In the genomic region with DNA sequence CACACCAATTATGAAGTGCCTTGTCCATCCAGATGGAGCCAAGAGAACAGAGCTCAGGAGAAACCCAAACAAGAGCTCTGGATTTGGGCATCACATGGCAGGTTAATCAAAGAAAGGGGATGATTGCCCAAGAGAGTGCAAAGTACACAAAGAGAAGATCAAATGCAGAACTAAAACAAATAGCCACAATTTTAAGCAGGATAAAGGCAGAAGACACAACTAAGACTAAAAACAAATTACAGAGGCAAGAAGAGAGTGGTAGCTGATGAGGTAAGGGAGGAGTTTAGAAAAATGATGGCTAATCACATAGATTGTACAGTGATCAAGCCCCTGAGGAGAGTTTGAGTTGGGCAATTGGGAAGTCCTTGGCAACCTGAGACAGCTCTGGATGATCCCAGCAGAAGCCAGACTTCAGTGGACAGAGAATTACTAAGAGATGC, we compare ENCODE assay signal across 18 cellular contexts.
A peak's percentile ranks its signal among the peaks of the same experiment; 100 is the strongest.
DNase-seq lines count a peak whose midpoint lies in the region; ATAC-seq and TF ChIP-seq lines count a peak whose summit lies in the region.
"Had no signal": no experiment of that assay in that cellular context is flagged by ENCODE, and none has a peak within 500 bp of the region (broad histone marks: within the 10 kb centered on the region; RNA-seq: fewer than 3 reads in every experiment).

No MANE protein-coding gene starts in this region.

- TF ChIP-seq RAD21 in liver (IDR thresholded peaks at IDR 0.05) = peak; percentile 44 to 55

- H3K9ac ChIP-seq in liver (ENCODE audit: low read depth in 1 of 2, low read length in 2 of 2) = no peak overlapping the region
- H3K9ac ChIP-seq: KMS-11 had no signal

- H3K9me3 ChIP-seq in HEK293 (ENCODE audit: control insufficient read depth, insufficient read depth, low read depth, low read length) = no peaks in the 10 kb centered on the region
- no peaks in the 10 kb centered on the region for H3K9me3 ChIP-seq in liver (ENCODE audit: control insufficient read depth in 4 of 4, low read length in 3 of 4)
- H3K9me3 ChIP-seq: BE2C had no signal

- no peak overlapping the region for H3K27ac ChIP-seq in HEK293 (ENCODE audit: extremely low read depth, low read depth, low read length)
- H3K27ac ChIP-seq in liver (ENCODE audit: low read depth in 1 of 2, low read length in 2 of 2) = no peak overlapping the region
- H3K27ac ChIP-seq: KMS-11 had no signal

- CTCF ChIA-PET in HEK293 (lab: Yijun Ruan, JAX) = no interaction called here

- TF ChIP-seq CTCF in HEK293 (tag by site-specific recombination; IDR thresholded peaks at IDR 0.05) (no peak), liver (IDR thresholded peaks at IDR 0.05; ENCODE audit: low read depth, low read length, missing input control) (no peak)

- no peak for ATAC-seq in HG02759 (IDR thresholded peaks at IDR 0.05; ENCODE audit: unreplicated experiment)
- ATAC-seq: Right ventricle myocardium inferior had no signal

- H3K4me3 ChIP-seq in HEK293 (ENCODE audit: low read depth, low read length) (no peak overlapping the region), liver (ENCODE audit: low read depth in 1 of 3, low read length in 3 of 3) (no peak overlapping the region)

- no peaks in the 10 kb centered on the region for H3K36me3 ChIP-seq in HEK293 (ENCODE audit: control insufficient read depth in 2 of 2, insufficient read depth in 1 of 2, low read length in 2 of 2)
- no peaks in the 10 kb centered on the region for H3K36me3 ChIP-seq in liver (ENCODE audit: control insufficient read depth in 4 of 4, insufficient read depth in 3 of 4, low read depth in 1 of 4, low read length in 3 of 4)
- H3K36me3 ChIP-seq: BE2C had no signal

- peak; percentile 8 for DNase-seq in DMS53 (lab: John Stamatoyannopoulos, UW)
- no peak for DNase-seq in DMS53 treated with DMSO at 0.1 percent for 48 hours (lab: John Stamatoyannopoulos, UW; ENCODE audit: unreplicated experiment)
- DNase-seq in NCI-H69 (lab: John Stamatoyannopoulos, UW) = peak; percentile 78
- DNase-seq in inferior parietal cortex (ENCODE audit: extremely low spot score) = no peak
- no peak for DNase-seq in Ammon's horn (ENCODE audit: low spot score)
- DNase-seq: 8988T; BE2C; CD4-positive, alpha-beta T cell; NCI-H1092; NCI-H1436 treated with DMSO at 0.1 percent for 48 hours; NCI-H2081 treated with DMSO at 0.1 percent for 48 hours; NCI-H524; SW 1271 had no signal

- H3K4me1 ChIP-seq in HEK293 (ENCODE audit: control insufficient read depth, insufficient read depth, low read length) (no peaks in the 10 kb centered on the region), liver (ENCODE audit: control insufficient read depth in 4 of 4, insufficient read depth in 4 of 4, low read length in 3 of 4) (peaks cover 0 to 13% (median 10%) of the 10 kb centered on the region in 4 donors)

- H3K27me3 ChIP-seq in liver (ENCODE audit: control insufficient read depth in 4 of 4, insufficient read depth in 4 of 4, low read length in 3 of 4) = no peaks in the 10 kb centered on the region
- H3K27me3 ChIP-seq: BE2C had no signal

- POLR2A ChIA-PET in HEK293 (lab: Yijun Ruan, JAX) = no interaction called here

TF ChIP-seq in HEK293, 187 proteins besides CTCF, POLR2A, EP300 and RAD21:
- TF ChIP-seq ZNF660 (tag by site-specific recombination; IDR thresholded peaks at IDR 0.05) (no peak), ZBTB17 (tag by site-specific recombination; IDR thresholded peaks at IDR 0.05) (peak; percentile 52; the same call in 1 of the 2 replicates), ZNF571 (tag by site-specific recombination; IDR thresholded peaks at IDR 0.05) (no peak), ZNF707 (tag by site-specific recombination; IDR thresholded peaks at IDR 0.05) (no peak)
- TF ChIP-seq, protein P1, sequence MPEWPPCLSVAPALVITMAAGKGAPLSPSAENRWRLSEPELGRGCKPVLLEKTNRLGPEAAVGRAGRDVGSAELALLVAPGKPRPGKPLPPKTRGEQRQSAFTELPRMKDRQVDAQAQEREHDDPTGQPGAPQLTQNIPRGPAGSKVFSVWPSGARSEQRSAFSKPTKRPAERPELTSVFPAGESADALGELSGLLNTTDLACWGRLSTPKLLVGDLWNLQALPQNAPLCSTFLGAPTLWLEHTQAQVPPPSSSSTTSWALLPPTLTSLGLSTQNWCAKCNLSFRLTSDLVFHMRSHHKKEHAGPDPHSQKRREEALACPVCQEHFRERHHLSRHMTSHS (tag by site-specific recombination; IDR thresholded peaks at IDR 0.05) = no peak

TF ChIP-seq in liver, 16 proteins besides CTCF, POLR2A, EP300 and RAD21:
- TF ChIP-seq SP1 (IDR thresholded peaks at IDR 0.05) = peak; percentile 47
- peak; percentile 78 for TF ChIP-seq FOXA2 (IDR thresholded peaks at IDR 0.05)
- no peak for TF ChIP-seq EGR1 (IDR thresholded peaks at IDR 0.05; ENCODE audit: low read depth in 2 of 2)
- TF ChIP-seq, protein P2, sequence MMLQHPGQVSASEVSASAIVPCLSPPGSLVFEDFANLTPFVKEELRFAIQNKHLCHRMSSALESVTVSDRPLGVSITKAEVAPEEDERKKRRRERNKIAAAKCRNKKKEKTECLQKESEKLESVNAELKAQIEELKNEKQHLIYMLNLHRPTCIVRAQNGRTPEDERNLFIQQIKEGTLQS (IDR thresholded peaks at IDR 0.05) = no peak
- no peak for TF ChIP-seq NR2F2 (IDR thresholded peaks at IDR 0.05)
- TF ChIP-seq HNF4G (IDR thresholded peaks at IDR 0.05) = peak; percentile 76
- TF ChIP-seq HNF4A (conservative IDR thresholded peaks at IDR 0.05) = peak; percentile 93 to 95
- TF ChIP-seq, protein P3, sequence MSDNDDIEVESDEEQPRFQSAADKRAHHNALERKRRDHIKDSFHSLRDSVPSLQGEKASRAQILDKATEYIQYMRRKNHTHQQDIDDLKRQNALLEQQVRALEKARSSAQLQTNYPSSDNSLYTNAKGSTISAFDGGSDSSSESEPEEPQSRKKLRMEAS (IDR thresholded peaks at IDR 0.05) = peak; percentile 47
- TF ChIP-seq, protein P4, sequence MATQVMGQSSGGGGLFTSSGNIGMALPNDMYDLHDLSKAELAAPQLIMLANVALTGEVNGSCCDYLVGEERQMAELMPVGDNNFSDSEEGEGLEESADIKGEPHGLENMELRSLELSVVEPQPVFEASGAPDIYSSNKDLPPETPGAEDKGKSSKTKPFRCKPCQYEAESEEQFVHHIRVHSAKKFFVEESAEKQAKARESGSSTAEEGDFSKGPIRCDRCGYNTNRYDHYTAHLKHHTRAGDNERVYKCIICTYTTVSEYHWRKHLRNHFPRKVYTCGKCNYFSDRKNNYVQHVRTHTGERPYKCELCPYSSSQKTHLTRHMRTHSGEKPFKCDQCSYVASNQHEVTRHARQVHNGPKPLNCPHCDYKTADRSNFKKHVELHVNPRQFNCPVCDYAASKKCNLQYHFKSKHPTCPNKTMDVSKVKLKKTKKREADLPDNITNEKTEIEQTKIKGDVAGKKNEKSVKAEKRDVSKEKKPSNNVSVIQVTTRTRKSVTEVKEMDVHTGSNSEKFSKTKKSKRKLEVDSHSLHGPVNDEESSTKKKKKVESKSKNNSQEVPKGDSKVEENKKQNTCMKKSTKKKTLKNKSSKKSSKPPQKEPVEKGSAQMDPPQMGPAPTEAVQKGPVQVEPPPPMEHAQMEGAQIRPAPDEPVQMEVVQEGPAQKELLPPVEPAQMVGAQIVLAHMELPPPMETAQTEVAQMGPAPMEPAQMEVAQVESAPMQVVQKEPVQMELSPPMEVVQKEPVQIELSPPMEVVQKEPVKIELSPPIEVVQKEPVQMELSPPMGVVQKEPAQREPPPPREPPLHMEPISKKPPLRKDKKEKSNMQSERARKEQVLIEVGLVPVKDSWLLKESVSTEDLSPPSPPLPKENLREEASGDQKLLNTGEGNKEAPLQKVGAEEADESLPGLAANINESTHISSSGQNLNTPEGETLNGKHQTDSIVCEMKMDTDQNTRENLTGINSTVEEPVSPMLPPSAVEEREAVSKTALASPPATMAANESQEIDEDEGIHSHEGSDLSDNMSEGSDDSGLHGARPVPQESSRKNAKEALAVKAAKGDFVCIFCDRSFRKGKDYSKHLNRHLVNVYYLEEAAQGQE (IDR thresholded peaks at IDR 0.05) = no peak
- TF ChIP-seq TAF1 (conservative IDR thresholded peaks at IDR 0.05) = no peak
- TF ChIP-seq, protein P5, sequence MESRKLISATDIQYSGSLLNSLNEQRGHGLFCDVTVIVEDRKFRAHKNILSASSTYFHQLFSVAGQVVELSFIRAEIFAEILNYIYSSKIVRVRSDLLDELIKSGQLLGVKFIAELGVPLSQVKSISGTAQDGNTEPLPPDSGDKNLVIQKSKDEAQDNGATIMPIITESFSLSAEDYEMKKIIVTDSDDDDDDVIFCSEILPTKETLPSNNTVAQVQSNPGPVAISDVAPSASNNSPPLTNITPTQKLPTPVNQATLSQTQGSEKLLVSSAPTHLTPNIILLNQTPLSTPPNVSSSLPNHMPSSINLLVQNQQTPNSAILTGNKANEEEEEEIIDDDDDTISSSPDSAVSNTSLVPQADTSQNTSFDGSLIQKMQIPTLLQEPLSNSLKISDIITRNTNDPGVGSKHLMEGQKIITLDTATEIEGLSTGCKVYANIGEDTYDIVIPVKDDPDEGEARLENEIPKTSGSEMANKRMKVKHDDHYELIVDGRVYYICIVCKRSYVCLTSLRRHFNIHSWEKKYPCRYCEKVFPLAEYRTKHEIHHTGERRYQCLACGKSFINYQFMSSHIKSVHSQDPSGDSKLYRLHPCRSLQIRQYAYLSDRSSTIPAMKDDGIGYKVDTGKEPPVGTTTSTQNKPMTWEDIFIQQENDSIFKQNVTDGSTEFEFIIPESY (IDR thresholded peaks at IDR 0.05) = peak; percentile 35
- TF ChIP-seq FOXA1 (IDR thresholded peaks at IDR 0.05) = peak; percentile 34
- TF ChIP-seq YY1 (IDR thresholded peaks at IDR 0.05) = peak; percentile 43
- peak; percentile 32 to 46 for TF ChIP-seq RXRA (IDR thresholded peaks at IDR 0.05)
- peak; percentile 45 to 48 for TF ChIP-seq JUND (IDR thresholded peaks at IDR 0.05)
- no peak for TF ChIP-seq GABPA (IDR thresholded peaks at IDR 0.05 in 1 of 2, conservative IDR thresholded peaks at IDR 0.05 in 1 of 2)

Comparison
In these comparisons a context has a peak if more than half of its experiments do, and no peak if none do; other contexts are left out.
1. DNase-seq: peak in DMS53 (single experiment) and NCI-H69 (single experiment); none in DMS53 treated with DMSO at 0.1 percent for 48 hours (single experiment), inferior parietal cortex (single experiment) and Ammon's horn (single experiment).